ENCODE assay signal across 9 cellular contexts in the genomic region with DNA sequence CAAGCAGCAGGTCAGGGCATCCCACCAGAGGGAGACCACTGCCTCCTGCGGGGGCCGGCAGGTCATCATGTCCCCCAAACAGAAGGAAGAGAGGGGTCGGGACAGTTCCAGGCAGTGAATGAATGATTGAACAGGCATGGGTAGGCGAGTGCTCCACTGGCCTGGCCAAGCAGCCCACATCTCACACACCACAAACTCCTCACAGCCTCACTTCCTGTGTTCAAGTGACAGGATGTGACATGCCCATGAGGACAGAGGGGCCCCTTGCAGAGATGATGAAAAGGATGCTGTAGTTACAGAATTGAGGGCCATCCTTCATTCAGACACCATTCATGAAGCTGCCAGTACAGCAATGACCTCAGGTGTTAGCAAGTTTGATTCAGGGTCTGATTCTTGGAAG. TPM values are rescaled to one million over a fixed set of nuclear protein-coding genes. Genes with fewer than 3 reads are reported as not detected.
A peak's percentile ranks its signal among the peaks of the same experiment; 100 is the strongest.
DNase-seq lines count a peak whose midpoint lies in the region; ATAC-seq and TF ChIP-seq lines count a peak whose summit lies in the region.
"Had no signal": no experiment of that assay in that cellular context is flagged by ENCODE, and none has a peak within 500 bp of the region (broad histone marks: within the 10 kb centered on the region; RNA-seq: fewer than 3 reads in every experiment).

No MANE protein-coding gene starts in this region.

- H3K4me3 Mint-ChIP-seq in activated naive CD4-positive, alpha-beta T cell treated with anti-CD3 and anti-CD28 coated beads for 36 hours = peak overlapping the region; percentile 49

- H3K9ac ChIP-seq in BLaER1 treated with 17β-estradiol and CSF1 and Interleukin-3, amounts not matched to agents 10 nM and 100 nM = peak overlapping the region in 8 of 11 experiments; percentile 58 to 83 (median 70); a peak in 16 of 22 replicates

- peak; percentile 51 for ATAC-seq in GM19438 (IDR thresholded peaks at IDR 0.05; ENCODE audit: low read depth, unreplicated experiment)

- H3K9me3 ChIP-seq in BLaER1 treated with 17β-estradiol and CSF1 and Interleukin-3, amounts not matched to agents 10 nM and 100 nM (replicated peaks in 1 of 11) = no peaks in the 10 kb centered on the region
- H3K9me3 ChIP-seq in KOPT-K1 (ENCODE audit: insufficient read depth, low read length, poor library complexity, severe bottlenecking) = no peaks in the 10 kb centered on the region
- H3K9me3 ChIP-seq: lower lobe of right lung had no signal

- H3K4me2 ChIP-seq in BLaER1 treated with 17β-estradiol and CSF1 and Interleukin-3, amounts not matched to agents 10 nM and 100 nM = peak overlapping the region; percentile 74 to 100 (median 93)

- no peaks in the 10 kb centered on the region for H3K36me3 ChIP-seq in BLaER1 treated with 17β-estradiol and CSF1 and Interleukin-3, amounts not matched to agents 10 nM and 100 nM
- H3K36me3 ChIP-seq in KOPT-K1 (ENCODE audit: insufficient read depth, low read length) = no peaks in the 10 kb centered on the region
- H3K36me3 ChIP-seq: lower lobe of right lung had no signal

- H4K20me1 ChIP-seq in BLaER1 treated with 17β-estradiol and CSF1 and Interleukin-3, amounts not matched to agents 10 nM and 100 nM = peaks cover 0 to 26% (median 0%) of the 10 kb centered on the region in 11 experiments; a peak in 5 of 22 replicates

- H3K9me3 Mint-ChIP-seq in activated naive CD4-positive, alpha-beta T cell treated with anti-CD3 and anti-CD28 coated beads for 36 hours = no peaks in the 10 kb centered on the region

- CTCF ChIA-PET in activated naive CD4-positive, alpha-beta T cell treated with anti-CD3 and anti-CD28 coated beads for 36 hours (lab: Charles Lee) = interaction anchor here (1.9 kb wide), 1 partner anchor 22 kb away, joined by 9 read pairs; no protein-coding TSS in a partner anchor

- H3K4me1 ChIP-seq in BLaER1 treated with 17β-estradiol and CSF1 and Interleukin-3, amounts not matched to agents 10 nM and 100 nM = peaks cover 78 to 100% (median 100%) of the 10 kb centered on the region in 10 experiments

- DNase-seq in activated naive CD4-positive, alpha-beta T cell treated with anti-CD3 and anti-CD28 coated beads for 36 hours = peak; percentile 87
- no peak for DNase-seq in substantia nigra (lab: John Stamatoyannopoulos, UW)
- no peak for DNase-seq in foreskin fibroblast
- DNase-seq in AG20443 (ENCODE audit: low spot score) = no peak
- DNase-seq in kidney glomerular epithelial cell (lab: John Stamatoyannopoulos, UW) = no peak
- DNase-seq: lower lobe of right lung had no signal

- peaks cover 26% of the 10 kb centered on the region for H3K4me1 Mint-ChIP-seq in activated naive CD4-positive, alpha-beta T cell treated with anti-CD3 and anti-CD28 coated beads for 36 hours (ENCODE audit: low read depth)

- H3K27ac ChIP-seq in BLaER1 treated with 17β-estradiol and CSF1 and Interleukin-3, amounts not matched to agents 10 nM and 100 nM = peak overlapping the region in 10 of 11 experiments; percentile 31 to 90 (median 79); a peak in 19 of 22 replicates
- peak overlapping the region; percentile 100 for H3K27ac ChIP-seq in KOPT-K1 (ENCODE audit: low read depth, low read length, poor library complexity, severe bottlenecking)
- H3K27ac ChIP-seq in substantia nigra (ENCODE audit: low read depth, low read length, poor library complexity, severe bottlenecking) = peak overlapping the region; percentile 0
- H3K27ac ChIP-seq: lower lobe of right lung had no signal

- peaks cover 14% of the 10 kb centered on the region for H3K27me3 Mint-ChIP-seq in activated naive CD4-positive, alpha-beta T cell treated with anti-CD3 and anti-CD28 coated beads for 36 hours (ENCODE audit: low read depth)

- intact Hi-C loops in activated naive CD4-positive, alpha-beta T cell treated with anti-CD3 and anti-CD28 coated beads for 36 hours (cut with micrococcal nuclease) = loop anchor here (1.0 to 10.0 kb wide), 2 partner anchors 54 to 225 kb away; a partner anchor contains a TSS

- H3K4me3 ChIP-seq in BLaER1 treated with 17β-estradiol and CSF1 and Interleukin-3, amounts not matched to agents 10 nM and 100 nM = peak overlapping the region in 5 of 10 experiments; percentile 1 to 25 (median 15); a peak in 3 of 20 replicates
- no peak overlapping the region for H3K4me3 ChIP-seq in foreskin fibroblast (ENCODE audit: low read depth in 1 of 2, low read length in 2 of 2)
- H3K4me3 ChIP-seq: lower lobe of right lung had no signal

- no peak for TF ChIP-seq CTCF in foreskin fibroblast (IDR thresholded peaks at IDR 0.05; ENCODE audit: low read depth, low read length)

- H3K27me3 ChIP-seq in BLaER1 treated with 17β-estradiol and CSF1 and Interleukin-3, amounts not matched to agents 10 nM and 100 nM = peaks cover 0 to 25% (median 0%) of the 10 kb centered on the region in 11 experiments; a peak in 6 of 22 replicates

- no peaks in the 10 kb centered on the region for H3K36me3 Mint-ChIP-seq in activated naive CD4-positive, alpha-beta T cell treated with anti-CD3 and anti-CD28 coated beads for 36 hours (ENCODE audit: low read depth)

- H3K27ac Mint-ChIP-seq in activated naive CD4-positive, alpha-beta T cell treated with anti-CD3 and anti-CD28 coated beads for 36 hours = peak overlapping the region; percentile 88

RNA-seq across cellular contexts. Expression of a gene that starts 3.7 kb away (rescaled TPM):
- 10 to 100 TPM; 38.6 to 39.3 TPM for total RNA-seq in activated naive CD4-positive, alpha-beta T cell treated with anti-CD3 and anti-CD28 coated beads for 36 hours

Comparison
In these comparisons a context has a peak if more than half of its experiments do, and no peak if none do; other contexts are left out.
1. H3K27ac ChIP-seq: peak in every context shown above with its lines; median percentile 100 in KOPT-K1; 79 in BLaER1 treated with 17β-estradiol and CSF1 and Interleukin-3, amounts not matched to agents 10 nM and 100 nM; 0 in substantia nigra.